In the genomic region with DNA sequence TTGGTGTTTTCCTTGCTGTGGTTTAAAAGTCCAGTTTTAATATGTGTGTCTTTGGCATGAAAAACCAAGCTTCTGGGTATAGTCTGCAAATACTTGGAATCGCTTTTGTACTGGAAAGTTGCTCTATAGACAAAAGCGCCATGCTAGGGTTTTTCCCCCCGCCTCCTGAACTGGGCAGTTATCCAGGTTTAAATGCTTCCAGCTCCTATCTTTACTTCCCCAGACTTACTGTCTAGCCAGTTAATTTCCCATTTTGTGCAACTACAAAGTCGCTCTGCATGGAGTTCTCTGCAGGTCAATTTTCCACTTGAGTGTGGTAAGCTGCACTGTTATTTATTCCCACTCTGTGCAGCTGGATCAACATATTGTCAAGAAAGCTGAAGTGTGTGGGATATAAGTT, we compare ENCODE assay signal across 14 cellular contexts. TPM values are rescaled to one million over a fixed set of nuclear protein-coding genes. Genes with fewer than 3 reads are reported as not detected.
DNase-seq lines count a peak whose midpoint lies in the region; ATAC-seq and TF ChIP-seq lines count a peak whose summit lies in the region.
"Had no signal": no experiment of that assay in that cellular context is flagged by ENCODE, and none has a peak within 500 bp of the region (broad histone marks: within the 10 kb centered on the region; RNA-seq: fewer than 3 reads in every experiment).

No MANE protein-coding gene starts in this region.

- H3K27ac ChIP-seq in cardiac muscle cell = peak overlapping the region; percentile 69

- peak overlapping the region; percentile 88 for H3K4me3 Mint-ChIP-seq in type B pancreatic cell

- no peaks in the 10 kb centered on the region for H3K27me3 ChIP-seq in cardiac muscle cell

- no peak for ATAC-seq in Right ventricle myocardium inferior
- ATAC-seq in HG02588 (IDR thresholded peaks at IDR 0.05; ENCODE audit: unreplicated experiment) = no peak

- H3K4me1 Mint-ChIP-seq in type B pancreatic cell (ENCODE audit: unreplicated experiment) = peaks cover 44% of the 10 kb centered on the region

- intact Hi-C loops in Right ventricle myocardium inferior (cut with DNase I) = loop anchor here (5.0 to 10.0 kb wide), 6 partner anchors 43 to 318 kb away; a partner anchor contains a TSS

- no peaks in the 10 kb centered on the region for H3K9me3 Mint-ChIP-seq in type B pancreatic cell
- H3K9me3 Mint-ChIP-seq: IgD-negative memory B cell had no signal

- TF ChIP-seq CTCF in cardiac muscle cell (IDR thresholded peaks at IDR 0.05; ENCODE audit: low read depth, low read length) (no peak), fibroblast of pulmonary artery (IDR thresholded peaks at IDR 0.05; ENCODE audit: low read length, missing control alignments) (no peak), type B pancreatic cell (conservative IDR thresholded peaks at IDR 0.05) (no peak)

- H3K4me3 ChIP-seq in cardiac muscle cell = no peak overlapping the region
- no peak overlapping the region for H3K4me3 ChIP-seq in fibroblast of pulmonary artery (replicated peaks; ENCODE audit: low read depth, low read length)

- peaks cover 28% of the 10 kb centered on the region for H3K27me3 Mint-ChIP-seq in type B pancreatic cell

- H3K36me3 ChIP-seq in cardiac muscle cell = peaks cover 16% of the 10 kb centered on the region

- DNase-seq in cardiac muscle cell (ENCODE audit: low read depth in 1 of 2, low spot score in 1 of 2) (peak in 1 of 2 donors; percentile 91), Right ventricle myocardium inferior (ENCODE audit: missing footprints) (no peak), NCI-H748 treated with DMSO at 0.1 percent for 48 hours (lab: John Stamatoyannopoulos, UW) (peak; percentile 72), fibroblast of pulmonary artery (ENCODE audit: low read depth) (peak; percentile 82), type B pancreatic cell (ENCODE audit: extremely low spot score, unreplicated experiment) (no peak), Kasumi-1 (lab: John Stamatoyannopoulos, UW) (no peak)
- no peak for DNase-seq in activated T-cell treated with anti-CD3 and anti-CD28 coated beads, Interleukin-2, amount 50 U/mL, for 48 hours
- DNase-seq: anterior cingulate cortex, EL, foreskin fibroblast, OCI-M1, retina had no signal

- H3K4me1 ChIP-seq in cardiac muscle cell (ENCODE audit: low read depth) = peaks cover 45% of the 10 kb centered on the region

- no peak overlapping the region for H3K27ac Mint-ChIP-seq in type B pancreatic cell
- H3K27ac Mint-ChIP-seq: IgD-negative memory B cell had no signal

- H3K36me3 Mint-ChIP-seq in type B pancreatic cell = peaks cover 30% of the 10 kb centered on the region

- H3K9me3 ChIP-seq in cardiac muscle cell (ENCODE audit: low read depth) = no peaks in the 10 kb centered on the region

RNA-seq across cellular contexts. Expression of a gene that starts 2.7 kb away (rescaled TPM):
- total RNA-seq in cardiac muscle cell (37.5 and 50.0 TPM in 2 replicates), Right ventricle myocardium inferior (3.7 TPM), type B pancreatic cell (ENCODE audit: low replicate concordance) (2.7 and 15.7 TPM in 2 replicates)
- 74.1 and 81.0 TPM in 2 replicates for polyA plus RNA-seq in cardiac muscle cell

Comparison
In these comparisons a context has a peak if more than half of its experiments do, and no peak if none do; other contexts are left out.
1. DNase-seq: peak in NCI-H748 treated with DMSO at 0.1 percent for 48 hours (single experiment) and fibroblast of pulmonary artery (single experiment); none in Right ventricle myocardium inferior (single experiment), type B pancreatic cell (single experiment), Kasumi-1 (0 of 2) and activated T-cell treated with anti-CD3 and anti-CD28 coated beads, Interleukin-2, amount 50 U/mL, for 48 hours (0 of 2).